19 cellular contexts compared by ENCODE assay signal in the genomic region with DNA sequence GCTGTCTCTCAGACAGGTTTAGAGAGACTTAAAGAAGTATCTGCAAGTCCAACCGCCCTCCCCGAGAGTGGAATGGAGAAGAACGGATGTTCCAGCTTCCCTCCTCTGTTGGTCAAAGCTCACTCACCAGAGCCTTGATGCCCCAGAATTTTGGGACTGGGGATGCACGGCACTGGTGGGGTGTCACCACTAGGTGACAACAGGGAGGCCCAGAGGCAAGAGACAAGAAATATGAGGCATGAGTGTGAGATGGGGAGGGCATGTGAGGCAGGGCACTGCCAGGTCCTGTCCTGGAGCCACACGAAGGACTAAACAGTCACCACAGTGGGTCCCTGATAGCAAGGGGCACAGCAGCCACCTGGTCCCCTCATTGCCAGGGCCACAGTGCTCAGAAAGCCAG. TPM values are rescaled to one million over a fixed set of nuclear protein-coding genes. Genes with fewer than 3 reads are reported as not detected.
DNase-seq lines count a peak whose midpoint lies in the region; ATAC-seq and TF ChIP-seq lines count a peak whose summit lies in the region.
"Had no signal": no experiment of that assay in that cellular context is flagged by ENCODE, and none has a peak within 500 bp of the region (broad histone marks: within the 10 kb centered on the region; RNA-seq: fewer than 3 reads in every experiment).

No MANE protein-coding gene starts in this region.

- H3K36me3 ChIP-seq in A673 (ENCODE audit: insufficient read depth, low read length, poor library complexity, severe bottlenecking) = no peaks in the 10 kb centered on the region
- H3K36me3 ChIP-seq in HEK293 (ENCODE audit: control insufficient read depth in 2 of 2, insufficient read depth in 1 of 2, low read length in 2 of 2) = no peaks in the 10 kb centered on the region
- no peaks in the 10 kb centered on the region for H3K36me3 ChIP-seq in body of pancreas (replicated peaks in 1 of 2; ENCODE audit: insufficient read depth in 1 of 2, low read depth in 2 of 2)
- no peaks in the 10 kb centered on the region for H3K36me3 ChIP-seq in hepatocyte (replicated peaks; ENCODE audit: insufficient read depth, low read depth)

- no peak for ATAC-seq in body of pancreas
- no peak for ATAC-seq in activated CD4-positive, CD25-positive, alpha-beta regulatory T cell treated with anti-CD3 and anti-CD28 coated beads, Interleukin-2, amount 50 U/mL, for 24 hours
- ATAC-seq: K562 had no signal

- H3K27me3 ChIP-seq in A673 (replicated peaks; ENCODE audit: insufficient read depth, low read depth, low read length, poor library complexity) = no peaks in the 10 kb centered on the region
- H3K27me3 ChIP-seq in body of pancreas = no peaks in the 10 kb centered on the region
- H3K27me3 ChIP-seq in hepatocyte = no peaks in the 10 kb centered on the region

- H3K27ac ChIP-seq in A673 (ENCODE audit: low read depth, low read length, poor library complexity, severe bottlenecking) (peak overlapping the region; percentile 65), HEK293 (ENCODE audit: extremely low read depth, low read depth, low read length) (no peak overlapping the region), body of pancreas (peak overlapping the region in 3 of 4 donors; percentile 45 to 54 (median 50)), hepatocyte (peak overlapping the region; percentile 77)
- H3K27ac ChIP-seq: C4-2B, HL-60, PC-9 had no signal

- peak overlapping the region; percentile 7 for H3K4me2 ChIP-seq in hepatocyte
- H3K4me2 ChIP-seq: PC-9 had no signal

- no peak for TF ChIP-seq POLR2A in body of pancreas (IDR thresholded peaks at IDR 0.05)

- H3K79me2 ChIP-seq in hepatocyte = no peaks in the 10 kb centered on the region

- no peaks in the 10 kb centered on the region for H3K9me2 ChIP-seq in hepatocyte (replicated peaks; ENCODE audit: insufficient read depth)

- H3K4me1 ChIP-seq in A673 (ENCODE audit: insufficient read depth, low read length, poor library complexity, severe bottlenecking) (peaks cover 18% of the 10 kb centered on the region), HEK293 (ENCODE audit: control insufficient read depth, insufficient read depth, low read length) (no peaks in the 10 kb centered on the region), body of pancreas (peaks cover 4% of the 10 kb centered on the region), hepatocyte (ENCODE audit: insufficient read depth) (peaks cover 20% of the 10 kb centered on the region)

- 0 out of 2 replicates have a peak, but pooled peaks have one; percentile 24 for TF ChIP-seq CTCF in A673 (conservative IDR thresholded peaks at IDR 0.05; ENCODE audit: low read depth, low read length)
- TF ChIP-seq CTCF in HEK293 (tag by site-specific recombination; IDR thresholded peaks at IDR 0.05) = peak; percentile 25; the same call in 1 of the 2 replicates
- no peak for TF ChIP-seq CTCF in body of pancreas (IDR thresholded peaks at IDR 0.05)
- no peak for TF ChIP-seq CTCF in hepatocyte (IDR thresholded peaks at IDR 0.05; ENCODE audit: poor library complexity)

- CTCF ChIA-PET in A673 (lab: Charles Lee) (interaction anchor here (1.2 kb wide), 1 partner anchor 10 kb away, joined by 3 read pairs; no protein-coding TSS in a partner anchor), HEK293 (lab: Yijun Ruan, JAX) (interaction anchor here (1.3 to 1.4 kb wide), 2 partner anchors 35 to 36 kb away, joined by 4 to 5 read pairs; no protein-coding TSS in a partner anchor)

- POLR2A ChIA-PET in A673 (lab: Charles Lee; ENCODE audit: low non-redundant PET) (no interaction called here), HEK293 (lab: Yijun Ruan, JAX) (no interaction called here)

- no peaks in the 10 kb centered on the region for H4K20me1 ChIP-seq in hepatocyte (ENCODE audit: insufficient read depth, poor library complexity, severe bottlenecking)

- H3K4me3 ChIP-seq in A673 (ENCODE audit: low read depth, low read length, poor library complexity, severe bottlenecking) (no peak overlapping the region), HEK293 (ENCODE audit: low read depth, low read length) (no peak overlapping the region), body of pancreas (no peak overlapping the region), hepatocyte (no peak overlapping the region)
- H3K4me3 ChIP-seq: K562, PC-9 had no signal

- intact Hi-C loops in A673 (cut with micrococcal nuclease; ENCODE audit: unreplicated experiment) = no loop called here
- intact Hi-C loops in body of pancreas (cut with DNase I) = no loop called here

- BruUV-seq in A673 (replicated peaks; lab: Mats Ljungman, UMichigan) = no TSS peak

- DNase-seq in A673 (ENCODE audit: low spot score) (no peak), body of pancreas (no peak), hepatocyte (ENCODE audit: low spot score) (no peak), DMS 273 treated with DMSO at 0.1 percent for 48 hours (lab: John Stamatoyannopoulos, UW) (no peak), NCI-H1436 (lab: John Stamatoyannopoulos, UW) (no peak), amygdala (lab: John Stamatoyannopoulos, UW) (no peak)
- DNase-seq: DMS153, EL, HCEC 1CT, NCI-H1417, NCI-H1930, NCI-H2171 treated with DMSO at 0.1 percent for 48 hours, NCI-H774, PC-9 had no signal

- 89 to 95% methylated on average over 5 of the region's 5 CpGs for WGBS in body of pancreas, 2 donors
- WGBS in hepatocyte (ENCODE audit: low lambda C conversion rate, missing lambda C conversion rate) = 88% methylated on average over 5 of the region's 5 CpGs

- H3K9me3 ChIP-seq in A673 (ENCODE audit: low read depth, low read length, poor library complexity, severe bottlenecking) (no peaks in the 10 kb centered on the region), HEK293 (ENCODE audit: control insufficient read depth, insufficient read depth, low read depth, low read length) (no peaks in the 10 kb centered on the region), body of pancreas (no peaks in the 10 kb centered on the region), hepatocyte (ENCODE audit: low read depth) (no peaks in the 10 kb centered on the region)

- H2AFZ ChIP-seq in hepatocyte = no peak overlapping the region
- H2AFZ ChIP-seq: PC-9 had no signal

TF ChIP-seq in HEK293, 187 proteins besides CTCF, POLR2A, EP300 and RAD21:
- TF ChIP-seq ZNF76 (tag by site-specific recombination; IDR thresholded peaks at IDR 0.05; ENCODE audit: borderline replicate concordance, low read depth) (no peak), ZNF473 (tag by site-specific recombination; IDR thresholded peaks at IDR 0.05) (no peak), ZNF341 (tag by site-specific recombination; IDR thresholded peaks at IDR 0.05; ENCODE audit: low read depth) (no peak), FEZF1 (tag by site-specific recombination; IDR thresholded peaks at IDR 0.05) (no peak), ZNF2 (tag by site-specific recombination; IDR thresholded peaks at IDR 0.05) (no peak), ZNF785 (tag by site-specific recombination; IDR thresholded peaks at IDR 0.05) (no peak), TCF7L2 (IDR thresholded peaks at IDR 0.05; ENCODE audit: borderline replicate concordance, low read depth, low read length) (no peak)

RNA-seq across cellular contexts. Expression of a gene that starts 35.1 kb away (rescaled TPM):
- total RNA-seq in A673 (2021) = 19.5 and 19.9 TPM in 2 replicates
- 10 to 100 TPM; 62.6 to 71.9 TPM for total RNA-seq in body of pancreas
- 32.0 and 35.9 TPM in 2 replicates for total RNA-seq in hepatocyte
- 20.3 and 23.3 TPM in 2 replicates for polyA plus RNA-seq in hepatocyte

Comparison
In these comparisons a context has a peak if more than half of its experiments do, and no peak if none do; other contexts are left out.
1. CTCF ChIP-seq: peak in A673 (single experiment) and HEK293 (single experiment); none in body of pancreas (0 of 7) and hepatocyte (single experiment).